In genomic region chr3:177824190-177824786, GRCh38 we compare ENCODE assay signal across 8 cellular contexts.
DNase-seq lines count a peak whose midpoint lies in the region; ATAC-seq lines count a peak whose summit lies in the region.

No MANE protein-coding gene starts in this region.

- H3K27me3 Mint-ChIP-seq in activated T-helper 17 cell treated with anti-CD3 and anti-CD28 coated beads, Interleukin-2, amount 50 U/mL, for 72 hours: no peaks in the 10 kb centered on the region

- H3K27ac Mint-ChIP-seq in activated T-helper 17 cell treated with anti-CD3 and anti-CD28 coated beads, Interleukin-2, amount 50 U/mL, for 72 hours: no peak overlapping the region

- DNase-seq in Caki2 (ENCODE audit: low read depth) (peak; percentile 97), SK-MEL-5 (ENCODE audit: low read depth, low spot score) (peak; percentile 37), foreskin melanocyte (peak; percentile 40), pons (ENCODE audit: low spot score) (peak; percentile 31), MV-4-11 (lab: John Stamatoyannopoulos, UW) (no peak)
- DNase-seq in stimulated activated naive CD4-positive, alpha-beta T cell (lab: John Stamatoyannopoulos, UW): no peak

- no peaks in the 10 kb centered on the region for H3K36me3 Mint-ChIP-seq in activated T-helper 17 cell treated with anti-CD3 and anti-CD28 coated beads, Interleukin-2, amount 50 U/mL, for 72 hours (ENCODE audit: low read depth)

- in situ Hi-C loops in Caki2 (cut with HindIII; ENCODE audit: low pct_unique_long_range_greater_than_20kb, low sequenced_read_pairs) (no loop called here), SK-MEL-5 (cut with HindIII; ENCODE audit: low pct_unique_long_range_greater_than_20kb, low sequenced_read_pairs) (no loop called here)

- no peak overlapping the region for H3K4me3 Mint-ChIP-seq in activated T-helper 17 cell treated with anti-CD3 and anti-CD28 coated beads, Interleukin-2, amount 50 U/mL, for 72 hours

- no peak for ATAC-seq in HG03565 (IDR thresholded peaks at IDR 0.05; ENCODE audit: unreplicated experiment)
- no peak for ATAC-seq in activated T-helper 17 cell treated with anti-CD3 and anti-CD28 coated beads, Interleukin-2, amount 50 U/mL, for 72 hours (replicated peaks)

- H3K4me1 Mint-ChIP-seq in activated T-helper 17 cell treated with anti-CD3 and anti-CD28 coated beads, Interleukin-2, amount 50 U/mL, for 72 hours: peaks cover 16% of the 10 kb centered on the region

- H3K9me3 Mint-ChIP-seq in activated T-helper 17 cell treated with anti-CD3 and anti-CD28 coated beads, Interleukin-2, amount 50 U/mL, for 72 hours: peaks cover 3% of the 10 kb centered on the region

Comparison
In these comparisons a context has a peak if more than half of its experiments do, and no peak if none do; other contexts are left out.
1. DNase-seq: peak in Caki2 (single experiment), SK-MEL-5 (single experiment), foreskin melanocyte (single experiment) and pons (single experiment); none in stimulated activated naive CD4-positive, alpha-beta T cell (0 of 6) and MV-4-11 (single experiment).